In genomic region chr20:32970973-32971300, GRCh38 we compare ENCODE assay signal across 16 cellular contexts. TPM values are rescaled to one million over a fixed set of nuclear protein-coding genes. Genes with fewer than 3 reads are reported as not detected.
DNase-seq lines count a peak whose midpoint lies in the region; ATAC-seq and TF ChIP-seq lines count a peak whose summit lies in the region.
"Had no signal": no experiment of that assay in that cellular context is flagged by ENCODE, and none has a peak within 500 bp of the region (broad histone marks: within the 10 kb centered on the region; RNA-seq: fewer than 3 reads in every experiment).

No MANE protein-coding gene starts in this region.

- H3K56ac ChIP-seq in H9 (ENCODE audit: insufficient read length, low read depth, low read length) = no peak overlapping the region

- H3K4me3 ChIP-seq in effector memory CD4-positive, alpha-beta T cell (ENCODE audit: insufficient read depth, low read depth, low read length, poor library complexity, severe bottlenecking) = no peak overlapping the region

- H3K4me3 Mint-ChIP-seq in activated T-cell treated with anti-CD3 and anti-CD28 coated beads, Interleukin-2, amount 50 U/mL, for 24 hours = no peak overlapping the region
- no peak overlapping the region for H3K4me3 Mint-ChIP-seq in activated T-cell treated with anti-CD3 and anti-CD28 coated beads, Interleukin-2, amount 50 U/mL, for 4 hours
- no peak overlapping the region for H3K4me3 Mint-ChIP-seq in H9

- no peaks in the 10 kb centered on the region for H3K36me3 ChIP-seq in effector memory CD4-positive, alpha-beta T cell (ENCODE audit: control insufficient read depth, insufficient read depth, low read length)

- H3K27me3 ChIP-seq in H9 (ENCODE audit: insufficient read depth, low read length) = no peaks in the 10 kb centered on the region; the same call in 1 of the 2 replicates
- H3K27me3 ChIP-seq in effector memory CD4-positive, alpha-beta T cell (replicated peaks; ENCODE audit: control insufficient read depth, insufficient read depth, low read length, poor library complexity, severe bottlenecking) = no peaks in the 10 kb centered on the region

- H3K79me2 ChIP-seq in H9 (ENCODE audit: insufficient read depth, low read length) = no peaks in the 10 kb centered on the region

- H2BK5ac ChIP-seq in H9 (ENCODE audit: insufficient read length, low read length) = no peak overlapping the region

- no peaks in the 10 kb centered on the region for H4K20me1 ChIP-seq in H9 (ENCODE audit: control insufficient read depth, insufficient read depth, insufficient read length)

- H2AK5ac ChIP-seq in H9 (ENCODE audit: insufficient read length, low read length) = no peak overlapping the region

- H3K23me2 ChIP-seq in H9 (ENCODE audit: insufficient read length, low read depth, low read length, poor library complexity, severe bottlenecking) = no peaks in the 10 kb centered on the region

- H3K36me3 Mint-ChIP-seq in activated T-cell treated with anti-CD3 and anti-CD28 coated beads, Interleukin-2, amount 50 U/mL, for 24 hours (ENCODE audit: low read depth) = peaks cover 6% of the 10 kb centered on the region
- peaks cover 4% of the 10 kb centered on the region for H3K36me3 Mint-ChIP-seq in activated T-cell treated with anti-CD3 and anti-CD28 coated beads, Interleukin-2, amount 50 U/mL, for 4 hours (ENCODE audit: insufficient read depth)
- no peaks in the 10 kb centered on the region for H3K36me3 Mint-ChIP-seq in H9 (ENCODE audit: insufficient read depth in 1 of 3, low read depth in 3 of 3)
- H3K36me3 Mint-ChIP-seq: naive B cell had no signal

- no peaks in the 10 kb centered on the region for H3K27me3 Mint-ChIP-seq in activated T-cell treated with anti-CD3 and anti-CD28 coated beads, Interleukin-2, amount 50 U/mL, for 24 hours
- H3K27me3 Mint-ChIP-seq in activated T-cell treated with anti-CD3 and anti-CD28 coated beads, Interleukin-2, amount 50 U/mL, for 4 hours (ENCODE audit: low read depth) = no peaks in the 10 kb centered on the region
- H3K27me3 Mint-ChIP-seq in H9 (ENCODE audit: low read depth) = peaks cover 3% of the 10 kb centered on the region
- H3K27me3 Mint-ChIP-seq: naive B cell had no signal

- H3K4me1 Mint-ChIP-seq in activated T-cell treated with anti-CD3 and anti-CD28 coated beads, Interleukin-2, amount 50 U/mL, for 24 hours (ENCODE audit: low read depth) = no peaks in the 10 kb centered on the region
- peaks cover 45% of the 10 kb centered on the region for H3K4me1 Mint-ChIP-seq in activated T-cell treated with anti-CD3 and anti-CD28 coated beads, Interleukin-2, amount 50 U/mL, for 4 hours (ENCODE audit: low read depth)
- peaks cover 14 to 21% of the 10 kb centered on the region in 2 experiments for H3K4me1 Mint-ChIP-seq in H9

- H3K18ac ChIP-seq in H9 (ENCODE audit: insufficient read length, low read depth, low read length) = no peak overlapping the region

- DNase-seq in activated T-cell treated with anti-CD3 and anti-CD28 coated beads, Interleukin-2, amount 50 U/mL, for 24 hours = peak; percentile 63
- no peak for DNase-seq in activated T-cell treated with anti-CD3 and anti-CD28 coated beads, Interleukin-2, amount 50 U/mL, for 4 hours
- peak; percentile 21 for DNase-seq in H9
- no peak for DNase-seq in effector memory CD4-positive, alpha-beta T cell
- peak; percentile 44 for DNase-seq in stimulated activated CD8-positive, alpha-beta memory T cell treated with anti-CD3 and anti-CD28 coated beads, Interleukin-4, amount 100 ng/mL, for 48 hours
- no peak for DNase-seq in SW 1271 (lab: John Stamatoyannopoulos, UW)
- DNase-seq in left colon = no peak
- DNase-seq: DMS153, naive B cell, NCI-H1105, OCI-M1 had no signal

- H3K14ac ChIP-seq in H9 (ENCODE audit: insufficient read depth, low read length) = peak overlapping the region; percentile 1

- H4K91ac ChIP-seq in H9 (ENCODE audit: insufficient read length, low read depth, low read length) = no peak overlapping the region

- H3K27ac Mint-ChIP-seq in activated T-cell treated with anti-CD3 and anti-CD28 coated beads, Interleukin-2, amount 50 U/mL, for 24 hours = no peak overlapping the region
- H3K27ac Mint-ChIP-seq in H9 = peak overlapping the region in 1 of 3 experiments; percentile 89; a peak in 1 of 7 replicates

- no peaks in the 10 kb centered on the region for H3K79me1 ChIP-seq in H9 (ENCODE audit: insufficient read depth, low read depth, low read length, poor library complexity, severe bottlenecking)

- no peak overlapping the region for H3K27ac ChIP-seq in H9 (ENCODE audit: insufficient read length, low read depth, low read length)
- peak overlapping the region; percentile 98 for H3K27ac ChIP-seq in effector memory CD4-positive, alpha-beta T cell (ENCODE audit: insufficient read depth, low read length, poor library complexity, severe bottlenecking)

- ATAC-seq in activated T-cell treated with anti-CD3 and anti-CD28 coated beads, Interleukin-2, amount 50 U/mL, for 4 hours = no peak
- ATAC-seq in GM18502 (IDR thresholded peaks at IDR 0.05; ENCODE audit: poor library complexity, unreplicated experiment) (no peak), left colon (no peak)

- WGBS in H9 (ENCODE audit: extremely low coverage, insufficient read length, low lambda C conversion rate) = no CpG with 5 or more reads among the region's 2 CpGs

- no peak overlapping the region for H2BK120ac ChIP-seq in H9 (ENCODE audit: low read depth, low read length, poor library complexity, severe bottlenecking)

- H2BK20ac ChIP-seq in H9 (ENCODE audit: low read depth, low read length, poor library complexity, severe bottlenecking) = no peak overlapping the region

- H3K4ac ChIP-seq in H9 (ENCODE audit: low read depth, low read length) = no peak overlapping the region

- H3K4me1 ChIP-seq in H9 (ENCODE audit: insufficient read depth, low read length) = peaks cover 4% of the 10 kb centered on the region; the same call in 1 of the 2 replicates
- peaks cover 84% of the 10 kb centered on the region for H3K4me1 ChIP-seq in effector memory CD4-positive, alpha-beta T cell (ENCODE audit: control insufficient read depth, insufficient read depth, low read length, poor library complexity, severe bottlenecking)

- peaks cover 6% of the 10 kb centered on the region for H3K9me3 Mint-ChIP-seq in activated T-cell treated with anti-CD3 and anti-CD28 coated beads, Interleukin-2, amount 50 U/mL, for 24 hours
- H3K9me3 Mint-ChIP-seq in activated T-cell treated with anti-CD3 and anti-CD28 coated beads, Interleukin-2, amount 50 U/mL, for 4 hours = no peaks in the 10 kb centered on the region
- peaks cover 0 to 3% of the 10 kb centered on the region in 2 experiments; a peak in 1 of 5 replicates for H3K9me3 Mint-ChIP-seq in H9

- H3K9me3 ChIP-seq in H9 (ENCODE audit: control insufficient read depth, low read depth, low read length) = no peaks in the 10 kb centered on the region
- peaks cover 1% of the 10 kb centered on the region for H3K9me3 ChIP-seq in effector memory CD4-positive, alpha-beta T cell (ENCODE audit: control insufficient read depth, low read length)

- H4K8ac ChIP-seq in H9 (replicated peaks; ENCODE audit: insufficient read length, low read depth, low read length) = no peak overlapping the region

- no peak overlapping the region for H4K5ac ChIP-seq in H9 (ENCODE audit: insufficient read length, low read depth, low read length)

- H2AFZ ChIP-seq in H9 (ENCODE audit: low read length) = no peak overlapping the region

- no peak overlapping the region for H3K4me2 ChIP-seq in H9 (ENCODE audit: insufficient read depth, insufficient read length, low read length)

- no peak overlapping the region for H3K23ac ChIP-seq in H9 (ENCODE audit: insufficient read length, low read depth, low read length)

- intact Hi-C loops in left colon (cut with DNase I, micrococcal nuclease) = no loop called here

- H2BK15ac ChIP-seq in H9 (ENCODE audit: low read depth, low read length) = no peak overlapping the region

- no peak overlapping the region for H3T11ph ChIP-seq in H9 (ENCODE audit: low read length)

- no peak overlapping the region for H3K9ac ChIP-seq in H9 (ENCODE audit: extremely low read depth, insufficient read length, low read length)

- TF ChIP-seq CTCF in H9 (conservative IDR thresholded peaks at IDR 0.05) = no peak

- H2BK12ac ChIP-seq in H9 (ENCODE audit: insufficient read length, low read depth, low read length) = no peak overlapping the region

RNA-seq across cellular contexts. Expression of gene SUN5, which starts 33.3 kb away (rescaled TPM):
- not detected for total RNA-seq in activated T-cell treated with anti-CD3 and anti-CD28 coated beads, Interleukin-2, amount 50 U/mL, for 4 hours
- total RNA-seq in H9 (2021) (not detected in 2 replicates), left colon (not detected)
- total RNA-seq: bronchial epithelial cell, kidney epithelial cell, renal cortical epithelial cell, subcutaneous adipose tissue had no signal

RNA-seq across cellular contexts. Expression of gene BPIFB2, which starts 36.6 kb away (rescaled TPM):
- under 1 TPM in 1 of 3 donors, not detected in 2; 0.11 TPM for total RNA-seq in activated T-cell treated with anti-CD3 and anti-CD28 coated beads, Interleukin-2, amount 50 U/mL, for 4 hours
- total RNA-seq in H9 (2021) (not detected in 2 replicates), left colon (not detected)
- total RNA-seq: bronchial epithelial cell, kidney epithelial cell, renal cortical epithelial cell, subcutaneous adipose tissue had no signal

Comparison
In these comparisons a context has a peak if more than half of its experiments do, and no peak if none do; other contexts are left out.
1. DNase-seq: peak in activated T-cell treated with anti-CD3 and anti-CD28 coated beads, Interleukin-2, amount 50 U/mL, for 24 hours (single experiment), H9 (single experiment) and stimulated activated CD8-positive, alpha-beta memory T cell treated with anti-CD3 and anti-CD28 coated beads, Interleukin-4, amount 100 ng/mL, for 48 hours (single experiment); none in activated T-cell treated with anti-CD3 and anti-CD28 coated beads, Interleukin-2, amount 50 U/mL, for 4 hours (single experiment), effector memory CD4-positive, alpha-beta T cell (0 of 3), SW 1271 (0 of 2) and left colon (0 of 2).